Comparison of ENCODE assay signal across 8 cellular contexts in genomic region chr1:28737245-28738137, GRCh38. TPM values are rescaled to one million over a fixed set of nuclear protein-coding genes. Genes with fewer than 3 reads are reported as not detected.
DNase-seq lines count a peak whose midpoint lies in the region; ATAC-seq and TF ChIP-seq lines count a peak whose summit lies in the region.

No MANE protein-coding gene starts in this region.

- H3K9ac ChIP-seq in adipocyte (ENCODE audit: low read length), result peak overlapping the region; percentile 100

- intact Hi-C loops in right cardiac atrium (cut with DNase I), result loop anchor here in 2 of 4 donors (5.0 kb wide), 1 partner anchor 95 kb away; the partner anchor contains the start of gene TAF12 (in 2 of the 2)

- TF ChIP-seq RAD21 in Ishikawa (IDR thresholded peaks at IDR 0.05; ENCODE audit: low read depth), result no peak

- no peaks in the 10 kb centered on the region for H3K9me3 Mint-ChIP-seq in CD4-positive, CD25-positive, alpha-beta regulatory T cell

- peaks cover 48% of the 10 kb centered on the region for H3K4me1 ChIP-seq in CD4-positive, CD25-positive, alpha-beta regulatory T cell (ENCODE audit: control insufficient read depth, insufficient read depth, low read length, poor library complexity, severe bottlenecking)
- peaks cover 29% of the 10 kb centered on the region for H3K4me1 ChIP-seq in adipocyte (ENCODE audit: control insufficient read depth, insufficient read depth, low read length)
- no peaks in the 10 kb centered on the region for H3K4me1 ChIP-seq in right cardiac atrium (ENCODE audit: control insufficient read depth, insufficient read depth, low read length)

- no peak for TF ChIP-seq CTCF in retinal pigment epithelial cell (conservative IDR thresholded peaks at IDR 0.05; ENCODE audit: low read depth, low read length)

- ATAC-seq in CD4-positive, CD25-positive, alpha-beta regulatory T cell (ENCODE audit: low read depth in 2 of 2), result no peak
- ATAC-seq in GM19455 (IDR thresholded peaks at IDR 0.05; ENCODE audit: unreplicated experiment), result peak; percentile 21
- peak; percentile 2 to 20 for ATAC-seq in right cardiac atrium
- no peak for ATAC-seq in GM18520 (IDR thresholded peaks at IDR 0.05; ENCODE audit: unreplicated experiment)

- H3K36me3 ChIP-seq in CD4-positive, CD25-positive, alpha-beta regulatory T cell (ENCODE audit: control insufficient read depth, insufficient read depth, low read length), result peaks cover 42% of the 10 kb centered on the region
- H3K36me3 ChIP-seq in adipocyte (ENCODE audit: control insufficient read depth, insufficient read depth, low read length, severe bottlenecking), result peaks cover 37% of the 10 kb centered on the region

- peaks cover 19% of the 10 kb centered on the region for H3K36me3 Mint-ChIP-seq in CD4-positive, CD25-positive, alpha-beta regulatory T cell

- WGBS in right cardiac atrium, result under 1% methylated on average over 62 of the region's 62 CpGs

- no peaks in the 10 kb centered on the region for H3K27me3 ChIP-seq in CD4-positive, CD25-positive, alpha-beta regulatory T cell (ENCODE audit: control insufficient read depth, insufficient read depth, low read length)
- H3K27me3 ChIP-seq in adipocyte (replicated peaks; ENCODE audit: control insufficient read depth, insufficient read depth, low read length) (no peaks in the 10 kb centered on the region), right cardiac atrium (ENCODE audit: control insufficient read depth, insufficient read depth) (no peaks in the 10 kb centered on the region)

- no peaks in the 10 kb centered on the region for H3K9me3 ChIP-seq in CD4-positive, CD25-positive, alpha-beta regulatory T cell (ENCODE audit: control insufficient read depth in 2 of 2, low read length in 2 of 2)
- H3K9me3 ChIP-seq in adipocyte (ENCODE audit: control insufficient read depth, low read length) (no peaks in the 10 kb centered on the region), right cardiac atrium (ENCODE audit: control insufficient read depth, low read length) (no peaks in the 10 kb centered on the region)

- DNase-seq in CD4-positive, CD25-positive, alpha-beta regulatory T cell, result peak in 2 of 3 donors; percentile 38 to 62
- DNase-seq in SK-N-DZ (ENCODE audit: low spot score), result peak; percentile 68
- peak; percentile 67 for DNase-seq in adipocyte (ENCODE audit: low read depth)
- DNase-seq in right cardiac atrium, result peak in 2 of 3 donors; percentile 31 to 65
- DNase-seq in retinal pigment epithelial cell (ENCODE audit: low read depth), result peak; percentile 36

- peaks cover 17 to 49% (median 36%) of the 10 kb centered on the region in 4 donors for H3K4me1 Mint-ChIP-seq in CD4-positive, CD25-positive, alpha-beta regulatory T cell

- peaks cover 10% of the 10 kb centered on the region for H3K27me3 Mint-ChIP-seq in CD4-positive, CD25-positive, alpha-beta regulatory T cell

- peak overlapping the region; percentile 93 to 100 (median 98) for H3K4me3 Mint-ChIP-seq in CD4-positive, CD25-positive, alpha-beta regulatory T cell

- peak overlapping the region; percentile 90 for H3K27ac ChIP-seq in CD4-positive, CD25-positive, alpha-beta regulatory T cell (ENCODE audit: insufficient read depth, low read length, poor library complexity, severe bottlenecking)
- peak overlapping the region; percentile 96 for H3K27ac ChIP-seq in right cardiac atrium (ENCODE audit: low read length)

- TF ChIP-seq EP300 in Ishikawa (IDR thresholded peaks at IDR 0.05; ENCODE audit: borderline replicate concordance), result no peak

- H3K27ac Mint-ChIP-seq in CD4-positive, CD25-positive, alpha-beta regulatory T cell, result peak overlapping the region; percentile 94 to 95 (median 94)

- peak overlapping the region; percentile 85 for H3K4me3 ChIP-seq in CD4-positive, CD25-positive, alpha-beta regulatory T cell (ENCODE audit: low read depth, low read length)
- H3K4me3 ChIP-seq in adipocyte (ENCODE audit: low read length) (peak overlapping the region; percentile 93), right cardiac atrium (ENCODE audit: low read length) (peak overlapping the region; percentile 92), retinal pigment epithelial cell (ENCODE audit: low read length) (peak overlapping the region; percentile 94)

TF ChIP-seq in Ishikawa, 13 proteins besides CTCF, POLR2A, EP300 and RAD21:
- no peak for TF ChIP-seq TCF12 (IDR thresholded peaks at IDR 0.05; ENCODE audit: low read depth)
- TF ChIP-seq NFIC (IDR thresholded peaks at IDR 0.05), result 0 out of 2 replicates have a peak, but pooled peaks have one; percentile 5

RNA-seq across cellular contexts. Expression of gene YTHDF2, which starts 0.8 kb away (rescaled TPM):
- 81.9 TPM for total RNA-seq in CD4-positive, CD25-positive, alpha-beta regulatory T cell
- 100 to 1,000 TPM; 107 to 145 (median 132) TPM for polyA plus RNA-seq in CD4-positive, CD25-positive, alpha-beta regulatory T cell
- polyA plus RNA-seq in SK-N-DZ (2014; cell fraction: cytosol; rRNA removed), result 56.2 and 111 TPM in 2 replicates
- 39.4 and 60.0 TPM in 2 replicates for polyA plus RNA-seq in SK-N-DZ (2014; cell fraction: nucleus; rRNA removed)
- total RNA-seq in right cardiac atrium, result 10 to 100 TPM; 34.0 to 43.3 (median 36.1) TPM
- polyA plus RNA-seq in right cardiac atrium, result 27.2 TPM

Comparison
In these comparisons a context has a peak if more than half of its experiments do, and no peak if none do; other contexts are left out.
1. ATAC-seq: peak in GM19455 (single experiment) and right cardiac atrium (2 of 2); none in CD4-positive, CD25-positive, alpha-beta regulatory T cell (0 of 2) and GM18520 (single experiment).
2. Peak in every context shown above with its lines, with median percentiles within 50 percentile points of each other: DNase-seq and H3K4me3 ChIP-seq.